In genomic region chr2:222318026-222318711, GRCh38 we compare ENCODE assay signal across 8 cellular contexts. TPM values are rescaled to one million over a fixed set of nuclear protein-coding genes. Genes with fewer than 3 reads are reported as not detected.
DNase-seq lines count a peak whose midpoint lies in the region; ATAC-seq and TF ChIP-seq lines count a peak whose summit lies in the region.

No MANE protein-coding gene starts in this region.

- ATAC-seq in Panc1: peak; percentile 91

- H3K4me2 ChIP-seq in skeletal muscle satellite cell (ENCODE audit: low read length): peak overlapping the region; percentile 99

- H3K27ac ChIP-seq in 22Rv1: no peak overlapping the region
- H3K27ac ChIP-seq in Panc1 (ENCODE audit: low read length): no peak overlapping the region

- H3K36me3 ChIP-seq in Panc1 (ENCODE audit: control insufficient read depth, insufficient read depth, low read length) (no peaks in the 10 kb centered on the region), skeletal muscle satellite cell (ENCODE audit: insufficient read depth, low read length) (no peaks in the 10 kb centered on the region)

- intact Hi-C loops in Panc1 (cut with micrococcal nuclease; ENCODE audit: unreplicated experiment): loop anchor here (2.0 to 5.0 kb wide), 2 partner anchors 245 to 294 kb away; no protein-coding TSS in a partner anchor

- H3K4me3 ChIP-seq in Jurkat, Clone E6-1 (ENCODE audit: low read length): peak overlapping the region; percentile 50
- H3K4me3 ChIP-seq in Panc1 (ENCODE audit: low read depth in 2 of 2, low read length in 2 of 2): peak overlapping the region; percentile 46 to 52
- H3K4me3 ChIP-seq in skeletal muscle satellite cell (ENCODE audit: low read length): peak overlapping the region; percentile 83

- H3K4me1 Mint-ChIP-seq in immature natural killer cell: peaks cover 4 to 7% of the 10 kb centered on the region in 2 donors

- peak; percentile 41 for DNase-seq in GF-D8 (lab: John Stamatoyannopoulos, UW)
- peak; percentile 41 for DNase-seq in GOT3 (lab: John Stamatoyannopoulos, UW)
- DNase-seq in Jurkat, Clone E6-1 (ENCODE audit: low read depth, low spot score): peak; percentile 43
- peak; percentile 30 for DNase-seq in Panc1 (ENCODE audit: low read depth, low spot score)
- DNase-seq in T47D (ENCODE audit: low read depth in 1 of 2, low spot score in 1 of 2): peak; percentile 67 to 72
- no peak for DNase-seq in immature natural killer cell

- CTCF ChIA-PET in Panc1 (lab: Charles Lee): interaction anchor here (0.5 to 1.5 kb wide), 3 partner anchors 101 to 244 kb away, joined by 3 to 10 read pairs (median 5); no protein-coding TSS in a partner anchor

- TF ChIP-seq CTCF in 22Rv1 (IDR thresholded peaks at IDR 0.05) (peak; percentile 82), Panc1 (IDR thresholded peaks at IDR 0.05) (peak; percentile 70)

- H3K9me3 ChIP-seq in Panc1 (ENCODE audit: control insufficient read depth, insufficient read depth, low read depth, low read length): no peaks in the 10 kb centered on the region
- H3K9me3 ChIP-seq in skeletal muscle satellite cell (replicated peaks; ENCODE audit: low read length): no peaks in the 10 kb centered on the region

- H3K27me3 ChIP-seq in Panc1 (ENCODE audit: control insufficient read depth, insufficient read depth, low read length): peaks cover 42% of the 10 kb centered on the region
- H3K27me3 ChIP-seq in skeletal muscle satellite cell (ENCODE audit: control insufficient read depth, insufficient read depth, low read length): peaks cover 60% of the 10 kb centered on the region

- H3K4me1 ChIP-seq in Panc1 (ENCODE audit: control insufficient read depth, insufficient read depth, low read length): no peaks in the 10 kb centered on the region
- peaks cover 14% of the 10 kb centered on the region for H3K4me1 ChIP-seq in skeletal muscle satellite cell (ENCODE audit: control insufficient read depth, insufficient read depth, low read length)

- POLR2A ChIA-PET in Panc1 (lab: Charles Lee): no interaction called here

- H3K4me3 Mint-ChIP-seq in immature natural killer cell: peak overlapping the region; percentile 10 to 72 (median 26)

- no peak overlapping the region for H3K27ac Mint-ChIP-seq in immature natural killer cell

- peaks cover 9 to 20% (median 15%) of the 10 kb centered on the region in 3 donors for H3K27me3 Mint-ChIP-seq in immature natural killer cell (ENCODE audit: low read depth in 3 of 3)

- no TSS peak for BruUV-seq in Panc1 (replicated peaks; lab: Mats Ljungman, UMichigan)

- no peak overlapping the region for H3K9ac ChIP-seq in skeletal muscle satellite cell (ENCODE audit: low read depth, low read length)

- H3K36me3 Mint-ChIP-seq in immature natural killer cell: peaks cover 0 to 4% (median 0%) of the 10 kb centered on the region in 3 donors

- in situ Hi-C loops in Panc1 (cut with HindIII; ENCODE audit: low pct_unique_long_range_greater_than_20kb, low sequenced_read_pairs): no loop called here
- in situ Hi-C loops in T47D (cut with HindIII; ENCODE audit: low pct_unique_long_range_greater_than_20kb, low sequenced_read_pairs): no loop called here

- peaks cover 0 to 9% (median 0%) of the 10 kb centered on the region in 6 donors for H3K9me3 Mint-ChIP-seq in immature natural killer cell

RNA-seq across cellular contexts. Expression of gene PAX3, which starts 19.4 kb away (rescaled TPM):
- polyA plus RNA-seq in Jurkat, Clone E6-1 (2012; ENCODE audit: insufficient read depth, insufficient read length): not detected
- not detected for total RNA-seq in Panc1 (2021; ENCODE audit: unreplicated experiment)
- not detected for polyA plus RNA-seq in Panc1 (2012; ENCODE audit: insufficient read length)
- not detected for polyA plus RNA-seq in immature natural killer cell
- total RNA-seq in skeletal muscle satellite cell (2012; rRNA removed): under 0.01 and 0.44 TPM in 2 replicates

Comparison
In these comparisons a context has a peak if more than half of its experiments do, and no peak if none do; other contexts are left out.
1. DNase-seq: peak in GF-D8 (single experiment), GOT3 (single experiment), Jurkat, Clone E6-1 (single experiment), Panc1 (single experiment) and T47D (2 of 2); none in immature natural killer cell (0 of 3).
2. Peak in every context shown above with its lines, with median percentiles within 50 percentile points of each other: H3K4me3 ChIP-seq.